Comparison of ENCODE assay signal across 1 cellular context in the genomic region with DNA sequence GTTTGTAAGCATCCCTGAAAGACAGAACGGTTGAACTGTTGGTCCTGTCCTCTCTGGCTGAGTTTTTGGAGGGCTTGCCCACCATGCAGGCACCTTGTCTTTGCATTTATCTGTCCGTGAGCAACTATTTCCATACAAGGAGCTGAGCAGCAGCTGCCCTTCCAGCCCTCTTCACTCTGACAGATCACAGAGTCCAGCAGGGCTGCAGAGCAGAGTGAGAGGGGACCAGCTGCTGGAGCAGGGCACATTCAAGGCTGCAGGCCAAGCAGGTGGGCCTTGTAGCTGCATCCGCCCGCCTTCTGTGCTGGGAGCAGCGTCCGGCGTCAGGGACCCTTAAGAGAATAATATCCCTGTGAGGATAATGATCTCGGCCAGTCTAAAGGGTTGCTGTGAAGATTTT.
TF ChIP-seq lines count a peak whose summit lies in the region.

No MANE protein-coding gene starts in this region.

TF ChIP-seq in K562, 482 proteins besides CTCF, POLR2A, EP300 and RAD21:
- no peak for TF ChIP-seq ZNF77 (CRISPR knock-in tag; IDR thresholded peaks at IDR 0.05)
- no peak for TF ChIP-seq ZNF165 (CRISPR knock-in tag; IDR thresholded peaks at IDR 0.05; ENCODE audit: borderline replicate concordance)
- no peak for TF ChIP-seq ZC3H8 (IDR thresholded peaks at IDR 0.05)
- TF ChIP-seq, protein P1, sequence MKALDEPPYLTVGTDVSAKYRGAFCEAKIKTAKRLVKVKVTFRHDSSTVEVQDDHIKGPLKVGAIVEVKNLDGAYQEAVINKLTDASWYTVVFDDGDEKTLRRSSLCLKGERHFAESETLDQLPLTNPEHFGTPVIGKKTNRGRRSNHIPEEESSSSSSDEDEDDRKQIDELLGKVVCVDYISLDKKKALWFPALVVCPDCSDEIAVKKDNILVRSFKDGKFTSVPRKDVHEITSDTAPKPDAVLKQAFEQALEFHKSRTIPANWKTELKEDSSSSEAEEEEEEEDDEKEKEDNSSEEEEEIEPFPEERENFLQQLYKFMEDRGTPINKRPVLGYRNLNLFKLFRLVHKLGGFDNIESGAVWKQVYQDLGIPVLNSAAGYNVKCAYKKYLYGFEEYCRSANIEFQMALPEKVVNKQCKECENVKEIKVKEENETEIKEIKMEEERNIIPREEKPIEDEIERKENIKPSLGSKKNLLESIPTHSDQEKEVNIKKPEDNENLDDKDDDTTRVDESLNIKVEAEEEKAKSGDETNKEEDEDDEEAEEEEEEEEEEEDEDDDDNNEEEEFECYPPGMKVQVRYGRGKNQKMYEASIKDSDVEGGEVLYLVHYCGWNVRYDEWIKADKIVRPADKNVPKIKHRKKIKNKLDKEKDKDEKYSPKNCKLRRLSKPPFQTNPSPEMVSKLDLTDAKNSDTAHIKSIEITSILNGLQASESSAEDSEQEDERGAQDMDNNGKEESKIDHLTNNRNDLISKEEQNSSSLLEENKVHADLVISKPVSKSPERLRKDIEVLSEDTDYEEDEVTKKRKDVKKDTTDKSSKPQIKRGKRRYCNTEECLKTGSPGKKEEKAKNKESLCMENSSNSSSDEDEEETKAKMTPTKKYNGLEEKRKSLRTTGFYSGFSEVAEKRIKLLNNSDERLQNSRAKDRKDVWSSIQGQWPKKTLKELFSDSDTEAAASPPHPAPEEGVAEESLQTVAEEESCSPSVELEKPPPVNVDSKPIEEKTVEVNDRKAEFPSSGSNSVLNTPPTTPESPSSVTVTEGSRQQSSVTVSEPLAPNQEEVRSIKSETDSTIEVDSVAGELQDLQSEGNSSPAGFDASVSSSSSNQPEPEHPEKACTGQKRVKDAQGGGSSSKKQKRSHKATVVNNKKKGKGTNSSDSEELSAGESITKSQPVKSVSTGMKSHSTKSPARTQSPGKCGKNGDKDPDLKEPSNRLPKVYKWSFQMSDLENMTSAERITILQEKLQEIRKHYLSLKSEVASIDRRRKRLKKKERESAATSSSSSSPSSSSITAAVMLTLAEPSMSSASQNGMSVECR (CRISPR knock-in tag; IDR thresholded peaks at IDR 0.05): no peak
- no peak for TF ChIP-seq ZNF589 (CRISPR knock-in tag; IDR thresholded peaks at IDR 0.05; ENCODE audit: low read depth)
- TF ChIP-seq, protein P2, sequence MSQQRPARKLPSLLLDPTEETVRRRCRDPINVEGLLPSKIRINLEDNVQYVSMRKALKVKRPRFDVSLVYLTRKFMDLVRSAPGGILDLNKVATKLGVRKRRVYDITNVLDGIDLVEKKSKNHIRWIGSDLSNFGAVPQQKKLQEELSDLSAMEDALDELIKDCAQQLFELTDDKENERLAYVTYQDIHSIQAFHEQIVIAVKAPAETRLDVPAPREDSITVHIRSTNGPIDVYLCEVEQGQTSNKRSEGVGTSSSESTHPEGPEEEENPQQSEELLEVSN (IDR thresholded peaks at IDR 0.05; ENCODE audit: borderline replicate concordance in 1 of 2, extremely low read depth in 1 of 2, insufficient read depth in 1 of 2, insufficient read length in 1 of 2, low read depth in 1 of 2, low read length in 1 of 2, poor library complexity in 1 of 2, severe bottlenecking in 1 of 2): no peak
- TF ChIP-seq, protein P3, sequence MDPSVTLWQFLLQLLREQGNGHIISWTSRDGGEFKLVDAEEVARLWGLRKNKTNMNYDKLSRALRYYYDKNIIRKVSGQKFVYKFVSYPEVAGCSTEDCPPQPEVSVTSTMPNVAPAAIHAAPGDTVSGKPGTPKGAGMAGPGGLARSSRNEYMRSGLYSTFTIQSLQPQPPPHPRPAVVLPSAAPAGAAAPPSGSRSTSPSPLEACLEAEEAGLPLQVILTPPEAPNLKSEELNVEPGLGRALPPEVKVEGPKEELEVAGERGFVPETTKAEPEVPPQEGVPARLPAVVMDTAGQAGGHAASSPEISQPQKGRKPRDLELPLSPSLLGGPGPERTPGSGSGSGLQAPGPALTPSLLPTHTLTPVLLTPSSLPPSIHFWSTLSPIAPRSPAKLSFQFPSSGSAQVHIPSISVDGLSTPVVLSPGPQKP (CRISPR knock-in tag; IDR thresholded peaks at IDR 0.05): no peak
- no peak for TF ChIP-seq SRSF1 (IDR thresholded peaks at IDR 0.05; ENCODE audit: low read depth, low read length)
- TF ChIP-seq POLR2AphosphoS2 (IDR thresholded peaks at IDR 0.05; ENCODE audit: low read length): no peak
- TF ChIP-seq HIVEP1 (CRISPR knock-in tag; IDR thresholded peaks at IDR 0.05): no peak
- no peak for TF ChIP-seq FOXJ3 (CRISPR knock-in tag; IDR thresholded peaks at IDR 0.05)
- TF ChIP-seq ZNF444 (CRISPR knock-in tag; IDR thresholded peaks at IDR 0.05): no peak
